In genomic region chr4:156633846-156634245, GRCh38 we compare ENCODE assay signal across 25 cellular contexts.
"Had no signal": no experiment of that assay in that cellular context is flagged by ENCODE, and none has a peak within 500 bp of the region (broad histone marks: within the 10 kb centered on the region; RNA-seq: fewer than 3 reads in every experiment).

No MANE protein-coding gene starts in this region.

- H3K9ac ChIP-seq: parathyroid adenoma had no signal

- H3K9me3 ChIP-seq: adrenal gland, heart right ventricle, left lung, thyroid gland had no signal

- H3K4me1 Mint-ChIP-seq: activated B cell treated with CpG ODN at 0.5 μM for 24 hours; activated CD4-positive, alpha-beta T cell treated with anti-CD3 and anti-CD28 coated beads for 36 hours; activated T-helper 17 cell treated with anti-CD3 and anti-CD28 coated beads, Interleukin-2, amount 50 U/mL, for 72 hours had no signal

- H3K27ac ChIP-seq: adrenal gland, heart right ventricle, left lung, parathyroid adenoma, thyroid gland had no signal

- H3K36me3 Mint-ChIP-seq: activated naive CD8-positive, alpha-beta T cell had no signal

- H3K27ac Mint-ChIP-seq: activated B cell treated with CpG ODN at 0.5 μM for 24 hours; activated CD4-positive, alpha-beta T cell treated with anti-CD3 and anti-CD28 coated beads for 36 hours; activated naive CD8-positive, alpha-beta T cell; activated T-cell treated with anti-CD3 and anti-CD28 coated beads, Interleukin-2, amount 50 U/mL, for 24 hours; activated T-helper 17 cell treated with anti-CD3 and anti-CD28 coated beads, Interleukin-2, amount 50 U/mL, for 72 hours; natural killer cell treated with Interleukin-12 subunit alpha and Interleukin-12 subunit beta and Interleukin-15 and Interleukin-18, amount 100 ng/mL, for 72 hours; stimulated activated naive CD8-positive, alpha-beta T cell treated with anti-CD3 and anti-CD28 coated beads, Interleukin-15, Interleukin-2, amounts not matched to agents 100 ng/mL and 50 ng/mL, for 24 hours had no signal

- H3K4me1 ChIP-seq: adrenal gland, heart right ventricle, left lung, parathyroid adenoma, thyroid gland had no signal

- H3K36me3 ChIP-seq: adrenal gland, heart right ventricle, left lung, thyroid gland had no signal

- H3K27me3 ChIP-seq: adrenal gland, heart right ventricle, left lung, thyroid gland had no signal

- H2AFZ ChIP-seq: parathyroid adenoma had no signal

- H3K4me3 ChIP-seq: adrenal gland, heart right ventricle, left lung, thyroid gland had no signal

- DNase-seq: activated B cell treated with CpG ODN at 0.5 μM for 24 hours; activated CD4-positive, alpha-beta T cell treated with anti-CD3 and anti-CD28 coated beads for 36 hours; activated CD4-positive, alpha-beta T cell treated with anti-CD3 and anti-CD28 coated beads, Interleukin-2, amount 50 U/mL, for 4 hours; activated CD8-positive, alpha-beta memory T cell treated with anti-CD3 and anti-CD28 coated beads for 24 hours; activated CD8-positive, alpha-beta memory T cell treated with anti-CD3 and anti-CD28 coated beads, Interleukin-2, amount 50 U/mL, for 4 hours; activated T-cell treated with anti-CD3 and anti-CD28 coated beads, Interleukin-2, amount 50 U/mL, for 24 hours; adrenal gland; central memory CD4-positive, alpha-beta T cell; dermis blood vessel endothelial cell; effector CD8-positive, alpha-beta T cell; erythroblast; foreskin fibroblast; heart right ventricle; kidney; left lung; right cardiac atrium; stimulated activated CD4-positive, alpha-beta T cell treated with anti-CD3 and anti-CD28 coated beads, Interleukin-1b, Interleukin-23, amount 100 ng/mL, for 48 hours; substantia nigra; thyroid gland had no signal

- H3K79me2 ChIP-seq: parathyroid adenoma had no signal

- H3K27me3 Mint-ChIP-seq: activated B cell treated with CpG ODN at 0.5 μM for 24 hours; activated CD4-positive, alpha-beta T cell treated with anti-CD3 and anti-CD28 coated beads for 36 hours; activated naive CD8-positive, alpha-beta T cell; activated T-cell treated with anti-CD3 and anti-CD28 coated beads, Interleukin-2, amount 50 U/mL, for 24 hours; activated T-helper 17 cell treated with anti-CD3 and anti-CD28 coated beads, Interleukin-2, amount 50 U/mL, for 72 hours; natural killer cell treated with Interleukin-12 subunit alpha and Interleukin-12 subunit beta and Interleukin-15 and Interleukin-18, amount 100 ng/mL, for 72 hours; stimulated activated naive CD8-positive, alpha-beta T cell treated with anti-CD3 and anti-CD28 coated beads, Interleukin-15, Interleukin-2, amounts not matched to agents 100 ng/mL and 50 ng/mL, for 24 hours had no signal

- H3K4me3 Mint-ChIP-seq: activated B cell treated with CpG ODN at 0.5 μM for 24 hours; activated CD4-positive, alpha-beta T cell treated with anti-CD3 and anti-CD28 coated beads for 36 hours; activated naive CD8-positive, alpha-beta T cell; activated T-cell treated with anti-CD3 and anti-CD28 coated beads, Interleukin-2, amount 50 U/mL, for 24 hours; activated T-helper 17 cell treated with anti-CD3 and anti-CD28 coated beads, Interleukin-2, amount 50 U/mL, for 72 hours; mesothelial cell of epicardium; natural killer cell treated with Interleukin-12 subunit alpha and Interleukin-12 subunit beta and Interleukin-15 and Interleukin-18, amount 100 ng/mL, for 72 hours; stimulated activated naive CD8-positive, alpha-beta T cell treated with anti-CD3 and anti-CD28 coated beads, Interleukin-15, Interleukin-2, amounts not matched to agents 100 ng/mL and 50 ng/mL, for 24 hours had no signal
